1 cellular context compared by ENCODE assay signal in genomic region chr6:69813508-69813907, GRCh38.
A peak's percentile ranks its signal among the peaks of the same experiment; 100 is the strongest.
TF ChIP-seq lines count a peak whose summit lies in the region.

No MANE protein-coding gene starts in this region.

TF ChIP-seq in K562, 482 proteins besides CTCF, POLR2A, EP300 and RAD21 (continued from another document):
- no peak for TF ChIP-seq ZBTB40 (IDR thresholded peaks at IDR 0.05)
- TF ChIP-seq ZBTB40 (CRISPR knock-in tag; IDR thresholded peaks at IDR 0.05) = no peak
- no peak for TF ChIP-seq ZNF431 (CRISPR knock-in tag; IDR thresholded peaks at IDR 0.05)
- no peak for TF ChIP-seq MLX (CRISPR knock-in tag; conservative IDR thresholded peaks at IDR 0.05)
- TF ChIP-seq NR2C1 (IDR thresholded peaks at IDR 0.05) = 0 out of 2 replicates have a peak, but pooled peaks have one; percentile 23
- TF ChIP-seq NR2C1 (tag; IDR thresholded peaks at IDR 0.05) = peak; percentile 60; the same call in 1 of the 2 replicates
